1 cellular context compared by ENCODE assay signal in genomic region chr10:85915245-85915846, GRCh38.
TF ChIP-seq lines count a peak whose summit lies in the region.

No MANE protein-coding gene starts in this region.

TF ChIP-seq in HEK293, 187 proteins besides CTCF, POLR2A, EP300 and RAD21 (continued from another document):
- TF ChIP-seq, protein P1, sequence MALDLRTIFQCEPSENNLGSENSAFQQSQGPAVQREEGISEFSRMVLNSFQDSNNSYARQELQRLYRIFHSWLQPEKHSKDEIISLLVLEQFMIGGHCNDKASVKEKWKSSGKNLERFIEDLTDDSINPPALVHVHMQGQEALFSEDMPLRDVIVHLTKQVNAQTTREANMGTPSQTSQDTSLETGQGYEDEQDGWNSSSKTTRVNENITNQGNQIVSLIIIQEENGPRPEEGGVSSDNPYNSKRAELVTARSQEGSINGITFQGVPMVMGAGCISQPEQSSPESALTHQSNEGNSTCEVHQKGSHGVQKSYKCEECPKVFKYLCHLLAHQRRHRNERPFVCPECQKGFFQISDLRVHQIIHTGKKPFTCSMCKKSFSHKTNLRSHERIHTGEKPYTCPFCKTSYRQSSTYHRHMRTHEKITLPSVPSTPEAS (tag by site-specific recombination; IDR thresholded peaks at IDR 0.05): peak; percentile 75
- TF ChIP-seq ZNF658 (tag by site-specific recombination; IDR thresholded peaks at IDR 0.05) (no peak), ZBTB48 (tag by site-specific recombination; IDR thresholded peaks at IDR 0.05) (no peak), ZNF843 (tag by site-specific recombination; IDR thresholded peaks at IDR 0.05) (no peak), MZF1 (tag by site-specific recombination; IDR thresholded peaks at IDR 0.05; ENCODE audit: borderline replicate concordance) (no peak), ZFP3 (tag by site-specific recombination; IDR thresholded peaks at IDR 0.05; ENCODE audit: low read depth) (no peak), ZNF707 (tag by site-specific recombination; IDR thresholded peaks at IDR 0.05) (no peak), ZNF596 (tag by site-specific recombination; IDR thresholded peaks at IDR 0.05) (no peak), ZNF280C (tag by site-specific recombination; IDR thresholded peaks at IDR 0.05) (no peak), ZNF132 (tag by site-specific recombination; IDR thresholded peaks at IDR 0.05; ENCODE audit: borderline replicate concordance) (no peak), ZFP69B (tag by site-specific recombination; IDR thresholded peaks at IDR 0.05) (no peak), OVOL3 (tag by site-specific recombination; IDR thresholded peaks at IDR 0.05) (no peak), ZNF214 (tag by site-specific recombination; IDR thresholded peaks at IDR 0.05; ENCODE audit: borderline replicate concordance) (no peak)
- TF ChIP-seq, protein P2, sequence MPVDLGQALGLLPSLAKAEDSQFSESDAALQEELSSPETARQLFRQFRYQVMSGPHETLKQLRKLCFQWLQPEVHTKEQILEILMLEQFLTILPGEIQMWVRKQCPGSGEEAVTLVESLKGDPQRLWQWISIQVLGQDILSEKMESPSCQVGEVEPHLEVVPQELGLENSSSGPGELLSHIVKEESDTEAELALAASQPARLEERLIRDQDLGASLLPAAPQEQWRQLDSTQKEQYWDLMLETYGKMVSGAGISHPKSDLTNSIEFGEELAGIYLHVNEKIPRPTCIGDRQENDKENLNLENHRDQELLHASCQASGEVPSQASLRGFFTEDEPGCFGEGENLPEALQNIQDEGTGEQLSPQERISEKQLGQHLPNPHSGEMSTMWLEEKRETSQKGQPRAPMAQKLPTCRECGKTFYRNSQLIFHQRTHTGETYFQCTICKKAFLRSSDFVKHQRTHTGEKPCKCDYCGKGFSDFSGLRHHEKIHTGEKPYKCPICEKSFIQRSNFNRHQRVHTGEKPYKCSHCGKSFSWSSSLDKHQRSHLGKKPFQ (tag by site-specific recombination; IDR thresholded peaks at IDR 0.05): peak; percentile 97
